Comparison of ENCODE assay signal across 25 cellular contexts in the genomic region with DNA sequence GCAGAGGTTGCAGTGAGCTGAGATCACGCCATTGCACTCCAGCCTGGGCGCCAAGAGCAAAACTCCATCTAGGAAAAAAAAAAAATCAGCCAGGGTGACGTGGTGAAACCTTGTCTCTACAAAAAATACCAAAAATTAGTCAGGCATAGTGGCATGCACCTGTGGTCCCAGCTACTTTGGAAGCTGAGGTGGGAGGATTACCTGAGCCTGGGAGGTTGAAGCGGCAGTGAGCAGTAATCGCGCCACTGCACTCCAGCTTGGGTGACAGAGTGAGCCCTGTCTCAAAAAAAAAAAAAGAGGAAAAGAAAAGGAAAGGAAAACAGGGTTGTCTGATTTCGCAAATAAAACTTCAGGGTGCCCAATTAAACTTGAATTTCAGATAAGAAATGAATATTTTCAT.
"Had no signal": no experiment of that assay in that cellular context is flagged by ENCODE, and none has a peak within 500 bp of the region (broad histone marks: within the 10 kb centered on the region; RNA-seq: fewer than 3 reads in every experiment).

No MANE protein-coding gene starts in this region.

- H3K27me3 ChIP-seq: breast epithelium, esophagus squamous epithelium, gastroesophageal sphincter had no signal

- H3K27ac ChIP-seq: esophagus squamous epithelium, gastroesophageal sphincter, lower lobe of right lung had no signal

- H3K9me3 ChIP-seq: breast epithelium, esophagus squamous epithelium, gastroesophageal sphincter, lower lobe of right lung had no signal

- DNase-seq: activated CD4-positive, alpha-beta memory T cell treated with anti-CD3 and anti-CD28 coated beads for 36 hours; activated CD4-positive, alpha-beta T cell treated with anti-CD3 and anti-CD28 coated beads for 48 hours; activated naive CD4-positive, alpha-beta T cell treated with Interleukin-2 at 50 U/mL for 16 hours; activated naive CD8-positive, alpha-beta T cell treated with anti-CD3 and anti-CD28 coated beads for 36 hours; activated T-cell treated with anti-CD3 and anti-CD28 coated beads, Interleukin-2, amount 50 U/mL, for 48 hours; amniotic stem cell; esophagus squamous epithelium; head of caudate nucleus; hypothalamus; islet precursor cell; lower lobe of right lung; mesendoderm; naive B cell; occipital lobe; small intestine; stimulated activated CD4-positive, alpha-beta T cell treated with anti-CD3 and anti-CD28 coated beads, Interleukin-2, amount 100 ng/mL, for 24 hours; T1000 had no signal

- ATAC-seq: gastroesophageal sphincter; left lobe of liver; lower lobe of right lung; sciatic nerve; stimulated activated effector memory CD8-positive, alpha-beta T cell treated with anti-CD3 and anti-CD28 coated beads, Interleukin-12 subunit alpha, Interleukin-12 subunit beta, amount 100 ng/mL, for 72 hours had no signal

- H3K27ac Mint-ChIP-seq: activated CD4-positive, alpha-beta memory T cell treated with anti-CD3 and anti-CD28 coated beads for 36 hours; activated naive CD8-positive, alpha-beta T cell treated with anti-CD3 and anti-CD28 coated beads for 36 hours; naive B cell; stimulated activated effector memory CD8-positive, alpha-beta T cell treated with anti-CD3 and anti-CD28 coated beads, Interleukin-12 subunit alpha, Interleukin-12 subunit beta, amount 100 ng/mL, for 72 hours; type B pancreatic cell had no signal

- H3K36me3 ChIP-seq: breast epithelium, gastroesophageal sphincter, lower lobe of right lung had no signal

- H3K4me1 Mint-ChIP-seq: activated naive CD8-positive, alpha-beta T cell treated with anti-CD3 and anti-CD28 coated beads for 36 hours; central memory CD8-positive, alpha-beta T cell; stimulated activated effector memory CD8-positive, alpha-beta T cell treated with anti-CD3 and anti-CD28 coated beads, Interleukin-12 subunit alpha, Interleukin-12 subunit beta, amount 100 ng/mL, for 72 hours had no signal

- H3K27me3 Mint-ChIP-seq: activated CD4-positive, alpha-beta memory T cell treated with anti-CD3 and anti-CD28 coated beads for 36 hours; activated naive CD8-positive, alpha-beta T cell treated with anti-CD3 and anti-CD28 coated beads for 36 hours; naive B cell; type B pancreatic cell had no signal

- H3K9me3 Mint-ChIP-seq: activated CD4-positive, alpha-beta memory T cell treated with anti-CD3 and anti-CD28 coated beads for 36 hours; activated naive CD8-positive, alpha-beta T cell treated with anti-CD3 and anti-CD28 coated beads for 36 hours; central memory CD8-positive, alpha-beta T cell; naive B cell; stimulated activated effector memory CD8-positive, alpha-beta T cell treated with anti-CD3 and anti-CD28 coated beads, Interleukin-12 subunit alpha, Interleukin-12 subunit beta, amount 100 ng/mL, for 72 hours; type B pancreatic cell had no signal

- H3K4me1 ChIP-seq: breast epithelium had no signal

- H3K4me3 ChIP-seq: breast epithelium, esophagus squamous epithelium, gastroesophageal sphincter, lower lobe of right lung had no signal

- H3K4me3 Mint-ChIP-seq: activated CD4-positive, alpha-beta memory T cell treated with anti-CD3 and anti-CD28 coated beads for 36 hours; activated naive CD8-positive, alpha-beta T cell treated with anti-CD3 and anti-CD28 coated beads for 36 hours; central memory CD8-positive, alpha-beta T cell; naive B cell; neural crest cell; stimulated activated effector memory CD8-positive, alpha-beta T cell treated with anti-CD3 and anti-CD28 coated beads, Interleukin-12 subunit alpha, Interleukin-12 subunit beta, amount 100 ng/mL, for 72 hours; type B pancreatic cell had no signal

- H3K36me3 Mint-ChIP-seq: activated CD4-positive, alpha-beta memory T cell treated with anti-CD3 and anti-CD28 coated beads for 36 hours; activated naive CD8-positive, alpha-beta T cell treated with anti-CD3 and anti-CD28 coated beads for 36 hours; naive B cell; stimulated activated effector memory CD8-positive, alpha-beta T cell treated with anti-CD3 and anti-CD28 coated beads, Interleukin-12 subunit alpha, Interleukin-12 subunit beta, amount 100 ng/mL, for 72 hours had no signal
